In genomic region chr17:19766421-19767270, GRCh38 we compare ENCODE assay signal across 9 cellular contexts. TPM values are rescaled to one million over a fixed set of nuclear protein-coding genes. Genes with fewer than 3 reads are reported as not detected.
DNase-seq lines count a peak whose midpoint lies in the region; ATAC-seq and TF ChIP-seq lines count a peak whose summit lies in the region.
"Had no signal": no experiment of that assay in that cellular context is flagged by ENCODE, and none has a peak within 500 bp of the region (broad histone marks: within the 10 kb centered on the region; RNA-seq: fewer than 3 reads in every experiment).

No MANE protein-coding gene starts in this region.

- peaks cover 19% of the 10 kb centered on the region for H3K27me3 Mint-ChIP-seq in activated naive CD4-positive, alpha-beta T cell treated with anti-CD3 and anti-CD28 coated beads, Interleukin-2, amount 10 ng/mL, durations not matched to agents 7 days and 5 days

- ATAC-seq in GM18909 (IDR thresholded peaks at IDR 0.05; ENCODE audit: poor library complexity, unreplicated experiment) (peak; percentile 69), Right ventricle myocardium superior (ENCODE audit: poor library complexity) (peak; percentile 95), psoas muscle (peak; percentile 91 to 97 (median 94)), HG03439 (IDR thresholded peaks at IDR 0.05; ENCODE audit: unreplicated experiment) (no peak)

- peak overlapping the region; percentile 67 for H3K27ac Mint-ChIP-seq in activated naive CD4-positive, alpha-beta T cell treated with anti-CD3 and anti-CD28 coated beads, Interleukin-2, amount 10 ng/mL, durations not matched to agents 7 days and 5 days

- DNase-seq in A172 (ENCODE audit: low spot score), result peak; percentile 52
- DNase-seq in SKM-1 (lab: John Stamatoyannopoulos, UW; ENCODE audit: unreplicated experiment), result peak; percentile 19
- peak; percentile 83 for DNase-seq in activated naive CD4-positive, alpha-beta T cell treated with anti-CD3 and anti-CD28 coated beads, Interleukin-2, amount 10 ng/mL, durations not matched to agents 7 days and 5 days
- DNase-seq in Right ventricle myocardium superior, result peak; percentile 89
- DNase-seq in psoas muscle, result peak; percentile 84 to 91

- peaks cover 47% of the 10 kb centered on the region for H3K4me1 Mint-ChIP-seq in activated naive CD4-positive, alpha-beta T cell treated with anti-CD3 and anti-CD28 coated beads, Interleukin-2, amount 10 ng/mL, durations not matched to agents 7 days and 5 days

- intact Hi-C loops in Right ventricle myocardium superior (cut with DNase I), result loop anchor here (2.0 kb wide), 1 partner anchor 254 kb away; no protein-coding TSS in a partner anchor
- intact Hi-C loops in psoas muscle (cut with DNase I), result loop anchor here (1.0 to 10.0 kb wide), 4 partner anchors 119 to 404 kb away; partner anchors contain the start of genes B9D1 (in 2 of the 2) and ALDH3A2 (in 1 of the 2)

- peak; percentile 98 for TF ChIP-seq CTCF in LNCAP (IDR thresholded peaks at IDR 0.05)
- peak; percentile 95 for TF ChIP-seq CTCF in psoas muscle (IDR thresholded peaks at IDR 0.05)

- no peaks in the 10 kb centered on the region for H3K9me3 ChIP-seq in psoas muscle

- H3K27me3 ChIP-seq in psoas muscle (ENCODE audit: insufficient read depth in 3 of 3, low read length in 2 of 3), result no peaks in the 10 kb centered on the region

- H3K9me3 Mint-ChIP-seq in activated naive CD4-positive, alpha-beta T cell treated with anti-CD3 and anti-CD28 coated beads, Interleukin-2, amount 10 ng/mL, durations not matched to agents 7 days and 5 days, result no peaks in the 10 kb centered on the region

- H3K36me3 Mint-ChIP-seq in activated naive CD4-positive, alpha-beta T cell treated with anti-CD3 and anti-CD28 coated beads, Interleukin-2, amount 10 ng/mL, durations not matched to agents 7 days and 5 days, result no peaks in the 10 kb centered on the region

- WGBS in psoas muscle, 3 donors, result 12 to 17% (median 13%) methylated on average over 12 of the region's 12 CpGs

- H3K27ac ChIP-seq in psoas muscle, result no peak overlapping the region
- H3K27ac ChIP-seq: skin epidermis had no signal

- no peak overlapping the region for H3K4me3 Mint-ChIP-seq in activated naive CD4-positive, alpha-beta T cell treated with anti-CD3 and anti-CD28 coated beads, Interleukin-2, amount 10 ng/mL, durations not matched to agents 7 days and 5 days

- CTCF ChIA-PET in activated naive CD4-positive, alpha-beta T cell treated with anti-CD3 and anti-CD28 coated beads, Interleukin-2, amount 10 ng/mL, durations not matched to agents 7 days and 5 days (lab: Charles Lee), result interaction anchor here (0.6 to 5.6 kb wide), 20 partner anchors 8 to 428 kb away, joined by 3 to 46 read pairs (median 4); partner anchors contain the start of gene B9D1

- no peaks in the 10 kb centered on the region for H3K4me1 ChIP-seq in psoas muscle

- H3K36me3 ChIP-seq in psoas muscle (ENCODE audit: insufficient read depth in 1 of 2, low read depth in 1 of 2), result peaks cover 0 to 9% of the 10 kb centered on the region in 2 donors

- H3K4me3 ChIP-seq in psoas muscle, result no peak overlapping the region
- H3K4me3 ChIP-seq: skin epidermis had no signal

RNA-seq across cellular contexts. Expression of gene ALDH3A1, which starts 18.5 kb away (rescaled TPM):
- 0.16 TPM in 1 of 2 replicates, not detected in the other for total RNA-seq in A172 (2014; rRNA removed; shearing (Covaris generic))
- 0.27 TPM for total RNA-seq in Right ventricle myocardium superior
- total RNA-seq in psoas muscle, result 1 to 10 TPM in 1 of 4 donors, under 1 TPM in 2, not detected in 1; 0.17 to 6.5 (median 0.24) TPM
- polyA plus RNA-seq in psoas muscle, result under 1 TPM; 0.05 to 0.20 (median 0.12) TPM

RNA-seq across cellular contexts. Expression of gene SLC47A2, which starts 50.3 kb away (rescaled TPM):
- total RNA-seq in A172 (2014; rRNA removed; shearing (Covaris generic)), result 1.9 and 3.1 TPM in 2 replicates
- total RNA-seq in Right ventricle myocardium superior (not detected), psoas muscle (1 to 10 TPM in 1 of 4 donors, not detected in 3; 1.1 TPM)
- polyA plus RNA-seq in psoas muscle, result under 1 TPM; 0.01 to 0.08 (median 0.03) TPM

Comparison
In these comparisons a context has a peak if more than half of its experiments do, and no peak if none do; other contexts are left out.
1. DNase-seq: peak in every context shown above with its lines; median percentile 89 in Right ventricle myocardium superior; 88 in psoas muscle; 83 in activated naive CD4-positive, alpha-beta T cell treated with anti-CD3 and anti-CD28 coated beads, Interleukin-2, amount 10 ng/mL, durations not matched to agents 7 days and 5 days; 52 in A172; 19 in SKM-1.